19 cellular contexts compared by ENCODE assay signal in genomic region chr5:5291357-5291756, GRCh38.
A peak's percentile ranks its signal among the peaks of the same experiment; 100 is the strongest.
DNase-seq lines count a peak whose midpoint lies in the region; ATAC-seq and TF ChIP-seq lines count a peak whose summit lies in the region.
"Had no signal": no experiment of that assay in that cellular context is flagged by ENCODE, and none has a peak within 500 bp of the region (broad histone marks: within the 10 kb centered on the region; RNA-seq: fewer than 3 reads in every experiment).

No MANE protein-coding gene starts in this region.

- DNase-seq in heart right ventricle: peak; percentile 18 to 24
- DNase-seq in left ventricle myocardium inferior: no peak
- peak; percentile 20 for DNase-seq in astrocyte of the hippocampus (ENCODE audit: low read depth, low spot score)
- peak; percentile 50 for DNase-seq in kidney glomerular epithelial cell (lab: John Stamatoyannopoulos, UW)
- no peak for DNase-seq in effector CD8-positive, alpha-beta T cell (lab: John Stamatoyannopoulos, UW)
- no peak for DNase-seq in epidermal melanocyte (ENCODE audit: insufficient read length, low spot score)
- no peak for DNase-seq in posterior vena cava (ENCODE audit: low spot score)
- DNase-seq: activated CD4-positive, alpha-beta T cell treated with anti-CD3 and anti-CD28 coated beads, Interleukin-2, amount 50 U/mL, for 4 hours; activated naive CD4-positive, alpha-beta T cell treated with Interleukin-2 at 50 U/mL for 16 hours; anterior cingulate cortex; cortex of kidney; IMR-90; NCI-H1694; NCI-H345; NK-92 treated with Interleukin-12 subunit alpha and Interleukin-12 subunit beta, amount 100 ng/mL, for 24 hours; stimulated activated naive CD8-positive, alpha-beta T cell treated with anti-CD3 and anti-CD28 coated beads, Interleukin-15, Interleukin-2, amounts not matched to agents 100 U/mL and 50 U/mL, for 24 hours; T-helper 1 cell had no signal

- TF ChIP-seq CTCF in heart right ventricle (IDR thresholded peaks at IDR 0.05) (no peak), left ventricle myocardium inferior (IDR thresholded peaks at IDR 0.05; ENCODE audit: borderline replicate concordance) (no peak)

- H3K4me3 ChIP-seq in heart right ventricle (no peak overlapping the region), left ventricle myocardium inferior (no peak overlapping the region), skeletal muscle satellite cell (ENCODE audit: low read length) (no peak overlapping the region)
- H3K4me3 ChIP-seq: GM23338 had no signal

- H3K9me3 ChIP-seq in heart right ventricle (peaks cover 0 to 9% (median 0%) of the 10 kb centered on the region in 11 donors), left ventricle myocardium inferior (replicated peaks) (peaks cover 11% of the 10 kb centered on the region), skeletal muscle satellite cell (replicated peaks; ENCODE audit: low read length) (no peaks in the 10 kb centered on the region)

- WGBS in heart right ventricle, 2 donors: 38 to 43% methylated on average over 7 of the region's 7 CpGs

- H3K27me3 ChIP-seq in heart right ventricle: no peaks in the 10 kb centered on the region
- H3K27me3 ChIP-seq in left ventricle myocardium inferior (ENCODE audit: low read depth): peaks cover 6% of the 10 kb centered on the region
- H3K27me3 ChIP-seq in skeletal muscle satellite cell (ENCODE audit: control insufficient read depth, insufficient read depth, low read length): no peaks in the 10 kb centered on the region

- no peak overlapping the region for H3K27ac ChIP-seq in heart right ventricle
- no peak overlapping the region for H3K27ac ChIP-seq in left ventricle myocardium inferior (replicated peaks)

- H3K36me3 ChIP-seq in heart right ventricle (no peaks in the 10 kb centered on the region), left ventricle myocardium inferior (no peaks in the 10 kb centered on the region), skeletal muscle satellite cell (ENCODE audit: insufficient read depth, low read length) (no peaks in the 10 kb centered on the region)

- intact Hi-C loops in heart right ventricle (cut with DNase I): no loop called here
- intact Hi-C loops in left ventricle myocardium inferior (cut with micrococcal nuclease): no loop called here
- intact Hi-C loops in posterior vena cava (cut with DNase I): no loop called here

- H3K4me2 ChIP-seq in skeletal muscle satellite cell (ENCODE audit: low read length): peak overlapping the region; percentile 29
- H3K4me2 ChIP-seq: GM23338 had no signal

- no peak overlapping the region for H3K9ac ChIP-seq in skeletal muscle satellite cell (ENCODE audit: low read depth, low read length)

- peak in 4 of 8 donors; percentile 14 to 52 (median 40) for ATAC-seq in heart right ventricle
- ATAC-seq: GM23338; stimulated activated naive CD8-positive, alpha-beta T cell treated with anti-CD3 and anti-CD28 coated beads, Interleukin-15, Interleukin-2, amounts not matched to agents 100 U/mL and 50 U/mL, for 24 hours had no signal

- no peaks in the 10 kb centered on the region for H3K4me1 ChIP-seq in heart right ventricle
- no peaks in the 10 kb centered on the region for H3K4me1 ChIP-seq in left ventricle myocardium inferior
- H3K4me1 ChIP-seq in skeletal muscle satellite cell (ENCODE audit: control insufficient read depth, insufficient read depth, low read length): peaks cover 12% of the 10 kb centered on the region

Comparison
In these comparisons a context has a peak if more than half of its experiments do, and no peak if none do; other contexts are left out.
1. DNase-seq: peak in heart right ventricle (2 of 2), astrocyte of the hippocampus (single experiment) and kidney glomerular epithelial cell (single experiment); none in left ventricle myocardium inferior (single experiment), effector CD8-positive, alpha-beta T cell (single experiment), epidermal melanocyte (single experiment) and posterior vena cava (single experiment).